11 cellular contexts compared by ENCODE assay signal in genomic region chr15:73781038-73781925, GRCh38. TPM values are rescaled to one million over a fixed set of nuclear protein-coding genes. Genes with fewer than 3 reads are reported as not detected.
DNase-seq lines count a peak whose midpoint lies in the region; ATAC-seq, FAIRE-seq and TF ChIP-seq lines count a peak whose summit lies in the region.
"Had no signal": no experiment of that assay in that cellular context is flagged by ENCODE, and none has a peak within 500 bp of the region (broad histone marks: within the 10 kb centered on the region; RNA-seq: fewer than 3 reads in every experiment).

No MANE protein-coding gene starts in this region.

- FAIRE-seq in D721Med (lab: Jason Lieb, UNC) = no peak

- H3K4me1 Mint-ChIP-seq in activated CD8-positive, alpha-beta T cell treated with anti-CD3 and anti-CD28 coated beads, Interleukin-2, amount 10 ng/mL, durations not matched to agents 7 days and 5 days (ENCODE audit: low read depth) = no peaks in the 10 kb centered on the region
- H3K4me1 Mint-ChIP-seq: activated B cell treated with CpG ODN at 0.5 μM for 24 hours, IgD-negative memory B cell had no signal

- no peak overlapping the region for H3K4me3 Mint-ChIP-seq in activated CD8-positive, alpha-beta T cell treated with anti-CD3 and anti-CD28 coated beads, Interleukin-2, amount 10 ng/mL, durations not matched to agents 7 days and 5 days
- H3K4me3 Mint-ChIP-seq: activated B cell treated with CpG ODN at 0.5 μM for 24 hours, IgD-negative memory B cell had no signal

- ATAC-seq in activated CD8-positive, alpha-beta T cell treated with anti-CD3 and anti-CD28 coated beads, Interleukin-2, amount 10 ng/mL, durations not matched to agents 7 days and 5 days = no peak
- no peak for ATAC-seq in HG02571 (IDR thresholded peaks at IDR 0.05; ENCODE audit: unreplicated experiment)
- ATAC-seq in HG02970 (IDR thresholded peaks at IDR 0.05; ENCODE audit: low FRiP score, unreplicated experiment) = no peak

- POLR2A ChIA-PET in activated CD8-positive, alpha-beta T cell treated with anti-CD3 and anti-CD28 coated beads, Interleukin-2, amount 10 ng/mL, durations not matched to agents 7 days and 5 days (lab: Charles Lee) = no interaction called here

- H3K9me3 Mint-ChIP-seq in activated CD8-positive, alpha-beta T cell treated with anti-CD3 and anti-CD28 coated beads, Interleukin-2, amount 10 ng/mL, durations not matched to agents 7 days and 5 days (ENCODE audit: insufficient read depth) = no peaks in the 10 kb centered on the region
- H3K9me3 Mint-ChIP-seq: activated B cell treated with CpG ODN at 0.5 μM for 24 hours, IgD-negative memory B cell had no signal

- no peak for DNase-seq in D721Med (ENCODE audit: insufficient read length, low spot score)
- DNase-seq in HS-27A (ENCODE audit: low read depth) = peak; percentile 22
- DNase-seq in activated CD8-positive, alpha-beta T cell treated with anti-CD3 and anti-CD28 coated beads, Interleukin-2, amount 10 ng/mL, durations not matched to agents 7 days and 5 days = peak; percentile 22
- DNase-seq in kidney epithelial cell (ENCODE audit: low read depth) = no peak
- no peak for DNase-seq in NCI-H2171 (lab: John Stamatoyannopoulos, UW)
- no peak for DNase-seq in iPS-NIHi11 (ENCODE audit: low spot score)
- DNase-seq: activated B cell treated with CpG ODN at 0.5 μM for 24 hours, psoas muscle had no signal

- peak; percentile 14 for TF ChIP-seq CTCF in D721Med (IDR thresholded peaks at IDR 0.05; ENCODE audit: insufficient read depth, missing control alignments)
- TF ChIP-seq CTCF in kidney epithelial cell (IDR thresholded peaks at IDR 0.05; ENCODE audit: insufficient read depth, low read length, poor library complexity, severe bottlenecking) = peak; percentile 33

- CTCF ChIA-PET in activated CD8-positive, alpha-beta T cell treated with anti-CD3 and anti-CD28 coated beads, Interleukin-2, amount 10 ng/mL, durations not matched to agents 7 days and 5 days (lab: Charles Lee) = no interaction called here

- H3K27ac Mint-ChIP-seq in activated CD8-positive, alpha-beta T cell treated with anti-CD3 and anti-CD28 coated beads, Interleukin-2, amount 10 ng/mL, durations not matched to agents 7 days and 5 days = no peak overlapping the region
- H3K27ac Mint-ChIP-seq: activated B cell treated with CpG ODN at 0.5 μM for 24 hours, IgD-negative memory B cell had no signal

- no peaks in the 10 kb centered on the region for H3K27me3 ChIP-seq in kidney epithelial cell (ENCODE audit: control insufficient read depth, insufficient read depth, low read length)

- no peaks in the 10 kb centered on the region for H3K36me3 Mint-ChIP-seq in activated CD8-positive, alpha-beta T cell treated with anti-CD3 and anti-CD28 coated beads, Interleukin-2, amount 10 ng/mL, durations not matched to agents 7 days and 5 days (ENCODE audit: low read depth)
- H3K36me3 Mint-ChIP-seq: IgD-negative memory B cell had no signal

- no peak overlapping the region for H3K4me3 ChIP-seq in kidney epithelial cell (ENCODE audit: low read depth, low read length)
- H3K4me3 ChIP-seq: psoas muscle had no signal

- no peaks in the 10 kb centered on the region for H3K36me3 ChIP-seq in kidney epithelial cell (ENCODE audit: control insufficient read depth, insufficient read depth, low read length)

- H3K27me3 Mint-ChIP-seq in activated CD8-positive, alpha-beta T cell treated with anti-CD3 and anti-CD28 coated beads, Interleukin-2, amount 10 ng/mL, durations not matched to agents 7 days and 5 days (ENCODE audit: low read depth) = no peaks in the 10 kb centered on the region
- H3K27me3 Mint-ChIP-seq: activated B cell treated with CpG ODN at 0.5 μM for 24 hours, IgD-negative memory B cell had no signal

RNA-seq across cellular contexts. Expression of gene INSYN1, which starts 28.1 kb away (rescaled TPM):
- total RNA-seq in activated CD8-positive, alpha-beta T cell treated with anti-CD3 and anti-CD28 coated beads, Interleukin-2, amount 10 ng/mL, durations not matched to agents 7 days and 5 days = not detected
- 1.3 and 3.1 TPM in 2 replicates for total RNA-seq in kidney epithelial cell
- total RNA-seq: activated B cell treated with CpG ODN at 0.5 μM for 24 hours had no signal

Comparison
In these comparisons a context has a peak if more than half of its experiments do, and no peak if none do; other contexts are left out.
1. DNase-seq: peak in HS-27A (single experiment) and activated CD8-positive, alpha-beta T cell treated with anti-CD3 and anti-CD28 coated beads, Interleukin-2, amount 10 ng/mL, durations not matched to agents 7 days and 5 days (single experiment); none in D721Med (single experiment), kidney epithelial cell (single experiment), NCI-H2171 (single experiment) and iPS-NIHi11 (single experiment).